In genomic region chr12:76028649-76029277, GRCh38 we compare ENCODE assay signal across 10 cellular contexts. TPM values are rescaled to one million over a fixed set of nuclear protein-coding genes. Genes with fewer than 3 reads are reported as not detected.
DNase-seq lines count a peak whose midpoint lies in the region; ATAC-seq and TF ChIP-seq lines count a peak whose summit lies in the region.
"Had no signal": no experiment of that assay in that cellular context is flagged by ENCODE, and none has a peak within 500 bp of the region (broad histone marks: within the 10 kb centered on the region; RNA-seq: fewer than 3 reads in every experiment).

No MANE protein-coding gene starts in this region.

- H3K27ac ChIP-seq in heart right ventricle (peak overlapping the region in 9 of 10 donors; percentile 18 to 99 (median 97)), urinary bladder (ENCODE audit: low read depth) (peak overlapping the region; percentile 39)

- CTCF ChIA-PET in MCF 10A (lab: Yijun Ruan, JAX): interaction anchor here (0.5 to 11.6 kb wide), 7 partner anchors 8 to 502 kb away, joined by 3 to 117 read pairs (median 5); no protein-coding TSS in a partner anchor

- ATAC-seq in heart right ventricle: no peak
- ATAC-seq in Right ventricle myocardium inferior: no peak

- no peaks in the 10 kb centered on the region for H3K9me3 ChIP-seq in heart right ventricle

- no peak for DNase-seq in heart right ventricle
- no peak for DNase-seq in Right ventricle myocardium inferior (ENCODE audit: missing footprints)
- no peak for DNase-seq in MCF 10A (ENCODE audit: unreplicated experiment)
- DNase-seq in lung microvascular endothelial cell (ENCODE audit: low read depth in 2 of 2): peak; percentile 32 to 39
- no peak for DNase-seq in occipital lobe (lab: John Stamatoyannopoulos, UW)
- no peak for DNase-seq in activated effector memory CD4-positive, alpha-beta T cell treated with Interleukin-2 at 50 U/mL for 16 hours
- DNase-seq in dedifferentiated amniotic fluid mesenchymal stem cell (ENCODE audit: extremely low spot score): no peak
- DNase-seq: T-helper 9 cell had no signal

- TF ChIP-seq CTCF in heart right ventricle (IDR thresholded peaks at IDR 0.05) (no peak), MCF 10A (IDR thresholded peaks at IDR 0.05; ENCODE audit: unreplicated experiment) (no peak)

- peak overlapping the region; percentile 89 for H3K4me3 Mint-ChIP-seq in MCF 10A (ENCODE audit: unreplicated experiment)

- peaks cover 26% of the 10 kb centered on the region for H3K4me1 Mint-ChIP-seq in MCF 10A (ENCODE audit: insufficient read depth, unreplicated experiment)

- H3K4me1 ChIP-seq in heart right ventricle (peaks cover 0 to 64% (median 18%) of the 10 kb centered on the region in 9 donors), urinary bladder (ENCODE audit: insufficient read depth) (no peaks in the 10 kb centered on the region)

- WGBS in heart right ventricle, 2 donors: 25 to 46% methylated on average over 2 of the region's 2 CpGs
- WGBS in urinary bladder: 47% methylated on average over 2 of the region's 2 CpGs

- H3K27me3 ChIP-seq in heart right ventricle: peaks cover 0 to 21% (median 0%) of the 10 kb centered on the region in 7 donors

- POLR2A ChIA-PET in MCF 10A (lab: Yijun Ruan, JAX): interaction anchor here (0.7 to 8.3 kb wide), 17 partner anchors 7 to 502 kb away, joined by 3 to 76 read pairs (median 4); no protein-coding TSS in a partner anchor

- H3K36me3 Mint-ChIP-seq in MCF 10A (ENCODE audit: insufficient read depth, unreplicated experiment): peaks cover 44% of the 10 kb centered on the region
- H3K36me3 Mint-ChIP-seq: IgD-negative memory B cell had no signal

- intact Hi-C loops in heart right ventricle (cut with DNase I): loop anchor here in 4 of 10 donors (2.0 to 10.0 kb wide), 7 partner anchors 46 to 470 kb away; no protein-coding TSS in a partner anchor
- intact Hi-C loops in Right ventricle myocardium inferior (cut with DNase I): no loop called here
- intact Hi-C loops in MCF 10A (cut with micrococcal nuclease): no loop called here

- BruUV-seq in MCF 10A (replicated peaks; lab: Mats Ljungman, UMichigan): no TSS peak

- no peaks in the 10 kb centered on the region for H3K27me3 Mint-ChIP-seq in MCF 10A (ENCODE audit: insufficient read depth, unreplicated experiment)

- H3K4me3 ChIP-seq in heart right ventricle (peak overlapping the region in 9 of 10 donors; percentile 63 to 91 (median 78)), urinary bladder (ENCODE audit: low read depth, low read length) (peak overlapping the region; percentile 16)

- H3K9me3 Mint-ChIP-seq in MCF 10A (ENCODE audit: unreplicated experiment): no peaks in the 10 kb centered on the region
- H3K9me3 Mint-ChIP-seq: IgD-negative memory B cell had no signal

- H3K36me3 ChIP-seq in heart right ventricle (peaks cover 0 to 19% (median 0%) of the 10 kb centered on the region in 9 donors), urinary bladder (ENCODE audit: insufficient read depth) (no peaks in the 10 kb centered on the region)

- H3K27ac Mint-ChIP-seq in MCF 10A (ENCODE audit: low read depth, unreplicated experiment): peak overlapping the region; percentile 96
- H3K27ac Mint-ChIP-seq: IgD-negative memory B cell had no signal

RNA-seq across cellular contexts. Expression of gene PHLDA1, which starts 2.8 kb away (rescaled TPM):
- total RNA-seq in heart right ventricle (10 to 100 TPM in 8 of 10 donors, 1 to 10 TPM in 2; 1.5 to 43.5 (median 23.3) TPM), Right ventricle myocardium inferior (4.0 TPM), MCF 10A (2022) (183 and 203 TPM in 2 replicates), lung microvascular endothelial cell (13.1 and 16.1 TPM in 2 replicates), urinary bladder (26.4 TPM), occipital lobe (24.8 TPM)
- polyA plus RNA-seq in heart right ventricle (1 to 10 TPM; 2.5 to 4.7 TPM), urinary bladder (9.8 TPM)

RNA-seq across cellular contexts. Expression of gene NAP1L1, which starts 55.7 kb away (rescaled TPM):
- total RNA-seq in heart right ventricle: 100 to 1,000 TPM; 224 to 363 (median 264) TPM
- 100 to 1,000 TPM; 164 to 196 TPM for polyA plus RNA-seq in heart right ventricle
- 267 TPM for total RNA-seq in Right ventricle myocardium inferior
- total RNA-seq in MCF 10A (2022): 327 and 493 TPM in 2 replicates
- total RNA-seq in lung microvascular endothelial cell: 116 and 146 TPM in 2 replicates
- total RNA-seq in urinary bladder: 358 TPM
- 334 TPM for polyA plus RNA-seq in urinary bladder
- total RNA-seq in occipital lobe: 191 TPM

Comparison
In these comparisons a context has a peak if more than half of its experiments do, and no peak if none do; other contexts are left out.
1. DNase-seq: peak in lung microvascular endothelial cell (2 of 2); none in heart right ventricle (0 of 2), Right ventricle myocardium inferior (single experiment), MCF 10A (single experiment), occipital lobe (single experiment), activated effector memory CD4-positive, alpha-beta T cell treated with Interleukin-2 at 50 U/mL for 16 hours (single experiment) and dedifferentiated amniotic fluid mesenchymal stem cell (single experiment).